Comparison of ENCODE assay signal across 18 cellular contexts in the genomic region with DNA sequence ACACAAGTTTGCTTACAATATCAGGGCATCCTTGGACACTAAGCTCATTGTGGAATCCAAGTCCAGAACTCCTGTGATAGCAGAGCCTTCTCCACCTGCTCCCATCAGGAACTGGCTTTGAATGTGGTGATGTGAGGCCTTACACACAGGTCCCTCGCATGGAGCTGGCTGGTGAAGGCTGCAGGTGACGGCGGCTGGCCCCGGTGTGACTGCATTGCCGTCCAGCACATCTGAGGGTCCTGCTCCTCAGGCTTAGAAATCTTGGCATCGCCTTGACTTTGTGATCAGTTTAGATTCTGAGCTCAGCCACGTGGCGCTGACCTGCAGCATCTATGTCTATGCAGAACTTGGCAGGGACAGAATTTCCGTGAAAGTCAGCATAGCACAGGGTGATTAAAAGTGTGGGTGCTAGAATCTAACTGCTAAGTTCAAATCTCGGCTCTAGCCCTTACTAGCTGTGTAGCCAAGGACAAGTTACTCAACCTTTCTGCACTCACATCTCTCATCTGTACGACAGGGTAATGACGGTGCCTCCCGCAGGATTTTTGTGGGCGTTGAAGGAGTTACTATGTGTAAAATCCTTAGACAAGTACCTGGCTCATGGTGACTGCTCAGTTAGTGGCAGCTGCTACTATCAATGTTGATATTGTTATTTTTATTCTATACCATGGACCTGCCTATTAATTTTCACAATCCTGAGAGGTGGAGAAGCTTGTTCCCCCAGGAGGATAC. TPM values are rescaled to one million over a fixed set of nuclear protein-coding genes. Genes with fewer than 3 reads are reported as not detected.
DNase-seq lines count a peak whose midpoint lies in the region; ATAC-seq and TF ChIP-seq lines count a peak whose summit lies in the region.
"Had no signal": no experiment of that assay in that cellular context is flagged by ENCODE, and none has a peak within 500 bp of the region (broad histone marks: within the 10 kb centered on the region; RNA-seq: fewer than 3 reads in every experiment).

No MANE protein-coding gene starts in this region.

- no peak overlapping the region for H3K4me3 ChIP-seq in neural progenitor cell
- H3K4me3 ChIP-seq: BLaER1, GM23338 had no signal

- no peaks in the 10 kb centered on the region for H3F3A ChIP-seq in neural progenitor cell (ENCODE audit: low read depth)

- no peaks in the 10 kb centered on the region for H3K4me1 ChIP-seq in neural progenitor cell
- H3K4me1 ChIP-seq: Caco-2 had no signal

- no peak for TF ChIP-seq POLR2A in GM18505 (IDR thresholded peaks at IDR 0.05; ENCODE audit: borderline replicate concordance, extremely low read depth, insufficient read depth, insufficient read length)

- H3K4me3 Mint-ChIP-seq in stimulated activated naive CD8-positive, alpha-beta T cell treated with anti-CD3 and anti-CD28 coated beads, Interleukin-15, amount 100 ng/mL, for 72 hours: no peak overlapping the region
- no peak overlapping the region for H3K4me3 Mint-ChIP-seq in neural progenitor cell
- H3K4me3 Mint-ChIP-seq: B cell; CD4-positive, CD25-positive, alpha-beta regulatory T cell; CD8-positive, alpha-beta T cell; GM23338; H9 had no signal

- no peak overlapping the region for H3K4me2 ChIP-seq in neural progenitor cell
- H3K4me2 ChIP-seq: BLaER1, GM23338 had no signal

- H3K27me3 ChIP-seq in neural progenitor cell: no peaks in the 10 kb centered on the region
- H3K27me3 ChIP-seq: BLaER1 had no signal

- no peaks in the 10 kb centered on the region for H3K36me3 ChIP-seq in neural progenitor cell
- H3K36me3 ChIP-seq: BLaER1 had no signal

- H3K27ac ChIP-seq in neural progenitor cell: no peak overlapping the region
- H3K27ac ChIP-seq: 22Rv1, BLaER1, C4-2B had no signal

- no peak for DNase-seq in stimulated activated naive CD8-positive, alpha-beta T cell treated with anti-CD3 and anti-CD28 coated beads, Interleukin-15, amount 100 ng/mL, for 72 hours
- DNase-seq in stimulated activated naive CD8-positive, alpha-beta T cell treated with anti-CD3 and anti-CD28 coated beads, Interleukin-15, Interleukin-2, amounts not matched to agents 100 U/mL and 50 U/mL, for 24 hours: no peak
- no peak for DNase-seq in neural progenitor cell (ENCODE audit: low spot score)
- DNase-seq in putamen (ENCODE audit: low spot score): peak; percentile 55
- DNase-seq in SK-N-DZ (ENCODE audit: low spot score): no peak
- DNase-seq: Caco-2; CD4-positive, CD25-positive, alpha-beta regulatory T cell; CD8-positive, alpha-beta T cell; DMS153; DND-41; H9 had no signal

- no peaks in the 10 kb centered on the region for H3K79me2 ChIP-seq in neural progenitor cell (ENCODE audit: low read depth)

- H2AFZ ChIP-seq in neural progenitor cell (replicated peaks): no peak overlapping the region
- H2AFZ ChIP-seq: GM23338 had no signal

- ATAC-seq in stimulated activated naive CD8-positive, alpha-beta T cell treated with anti-CD3 and anti-CD28 coated beads, Interleukin-15, amount 100 ng/mL, for 72 hours: no peak
- no peak for ATAC-seq in stimulated activated naive CD8-positive, alpha-beta T cell treated with anti-CD3 and anti-CD28 coated beads, Interleukin-15, Interleukin-2, amounts not matched to agents 100 U/mL and 50 U/mL, for 24 hours
- ATAC-seq in GM18505 (IDR thresholded peaks at IDR 0.05; ENCODE audit: unreplicated experiment): no peak
- ATAC-seq: CD8-positive, alpha-beta T cell; GM23338; HCT116 had no signal

- no peaks in the 10 kb centered on the region for H3K27me3 Mint-ChIP-seq in stimulated activated naive CD8-positive, alpha-beta T cell treated with anti-CD3 and anti-CD28 coated beads, Interleukin-15, amount 100 ng/mL, for 72 hours
- peaks cover 2% of the 10 kb centered on the region for H3K27me3 Mint-ChIP-seq in neural progenitor cell (ENCODE audit: insufficient read depth, low read depth)
- H3K27me3 Mint-ChIP-seq: B cell had no signal

- no peaks in the 10 kb centered on the region for H3K36me3 Mint-ChIP-seq in neural progenitor cell

- no peaks in the 10 kb centered on the region for H3K9me3 Mint-ChIP-seq in stimulated activated naive CD8-positive, alpha-beta T cell treated with anti-CD3 and anti-CD28 coated beads, Interleukin-15, amount 100 ng/mL, for 72 hours
- peaks cover 4% of the 10 kb centered on the region for H3K9me3 Mint-ChIP-seq in neural progenitor cell
- H3K9me3 Mint-ChIP-seq: CD4-positive, CD25-positive, alpha-beta regulatory T cell; CD8-positive, alpha-beta T cell; GM23338 had no signal

- no peak overlapping the region for H3K9ac ChIP-seq in neural progenitor cell
- H3K9ac ChIP-seq: BLaER1 had no signal

- H3K27ac Mint-ChIP-seq in stimulated activated naive CD8-positive, alpha-beta T cell treated with anti-CD3 and anti-CD28 coated beads, Interleukin-15, amount 100 ng/mL, for 72 hours: peak overlapping the region; percentile 33 to 67
- peak overlapping the region; percentile 60 for H3K27ac Mint-ChIP-seq in neural progenitor cell
- H3K27ac Mint-ChIP-seq: B cell; CD4-positive, CD25-positive, alpha-beta regulatory T cell; CD8-positive, alpha-beta T cell; GM23338; H9 had no signal

- H3K9me3 ChIP-seq in neural progenitor cell (ENCODE audit: low read depth): no peaks in the 10 kb centered on the region
- H3K9me3 ChIP-seq: BLaER1, Caco-2 had no signal

- H3K4me1 Mint-ChIP-seq in stimulated activated naive CD8-positive, alpha-beta T cell treated with anti-CD3 and anti-CD28 coated beads, Interleukin-15, amount 100 ng/mL, for 72 hours: no peaks in the 10 kb centered on the region
- H3K4me1 Mint-ChIP-seq in neural progenitor cell: peaks cover 9% of the 10 kb centered on the region
- H3K4me1 Mint-ChIP-seq: B cell; CD4-positive, CD25-positive, alpha-beta regulatory T cell had no signal

- no peaks in the 10 kb centered on the region for H4K20me1 ChIP-seq in neural progenitor cell (ENCODE audit: low read depth)
- H4K20me1 ChIP-seq: BLaER1 had no signal

- TF ChIP-seq CTCF in neural progenitor cell (IDR thresholded peaks at IDR 0.05): no peak

RNA-seq across cellular contexts. Expression of a gene that starts 26.6 kb away (rescaled TPM):
- 0.30 TPM in 1 of 2 replicates, not detected in the other for total RNA-seq in neural progenitor cell (ENCODE audit: low replicate concordance)
- 0.05 TPM in 1 of 2 replicates, not detected in the other for polyA plus RNA-seq in SK-N-DZ (2014; cell fraction: cytosol; rRNA removed)
- 0.52 TPM in 1 of 2 replicates, not detected in the other for polyA plus RNA-seq in SK-N-DZ (2014; cell fraction: nucleus; rRNA removed)
- total RNA-seq: B cell, H9 had no signal
- polyA plus RNA-seq: GM23338 had no signal

RNA-seq across cellular contexts. Expression of a gene that starts 31.5 kb away (rescaled TPM):
- 30.1 and 45.8 TPM in 2 replicates for total RNA-seq in neural progenitor cell (ENCODE audit: low replicate concordance)
- 29.0 and 30.3 TPM in 2 replicates for polyA plus RNA-seq in SK-N-DZ (2014; cell fraction: cytosol; rRNA removed)
- 16.1 and 17.1 TPM in 2 replicates for polyA plus RNA-seq in SK-N-DZ (2014; cell fraction: nucleus; rRNA removed)
